ENCODE assay signal across 1 cellular context in genomic region chr7:815284-816216, GRCh38.
TF ChIP-seq lines count a peak whose summit lies in the region.

No MANE protein-coding gene starts in this region.

TF ChIP-seq in H1, 55 proteins besides CTCF, POLR2A, EP300 and RAD21 (continued from another document):
- TF ChIP-seq ATF3 (IDR thresholded peaks at IDR 0.05; ENCODE audit: insufficient read depth, low read depth, low read length), result no peak
- no peak for TF ChIP-seq FOSL1 (IDR thresholded peaks at IDR 0.05; ENCODE audit: insufficient read depth, low read depth, low read length)
- no peak for TF ChIP-seq EZH2 (IDR thresholded peaks at IDR 0.05; ENCODE audit: low read depth, low read length, severe bottlenecking)
- TF ChIP-seq TEAD4 (IDR thresholded peaks at IDR 0.05; ENCODE audit: low read depth, low read length), result peak; percentile 55
- 0 out of 2 replicates have a peak, but pooled peaks have one; percentile 15 for TF ChIP-seq TBP (IDR thresholded peaks at IDR 0.05; ENCODE audit: low read depth, low read length)
- no peak for TF ChIP-seq SAP30 (IDR thresholded peaks at IDR 0.05; ENCODE audit: insufficient read depth, insufficient replicate concordance, low read length)
- no peak for TF ChIP-seq SP2 (IDR thresholded peaks at IDR 0.05; ENCODE audit: low read length)
- peak in 1 of 2 experiments; percentile 59; a peak in 2 of 4 replicates for TF ChIP-seq SIN3A (conservative IDR thresholded peaks at IDR 0.05 in 1 of 2, IDR thresholded peaks at IDR 0.05 in 1 of 2; ENCODE audit: low read depth in 1 of 2, low read length in 2 of 2)
- TF ChIP-seq CREB1 (IDR thresholded peaks at IDR 0.05), result peak; percentile 36; the same call in 1 of the 2 replicates
- TF ChIP-seq BACH1 (IDR thresholded peaks at IDR 0.05; ENCODE audit: low read length), result peak; percentile 76
- TF ChIP-seq HDAC2 (IDR thresholded peaks at IDR 0.05; ENCODE audit: borderline replicate concordance in 1 of 2, low read depth in 2 of 2, low read length in 2 of 2), result peak; percentile 53 to 75; a peak in 2 of 4 replicates
- TF ChIP-seq CBX5 (IDR thresholded peaks at IDR 0.05; ENCODE audit: low read depth, low read length), result no peak
- TF ChIP-seq TCF12 (IDR thresholded peaks at IDR 0.05; ENCODE audit: low read depth, low read length), result 0 out of 2 replicates have a peak, but pooled peaks have one; percentile 62
- TF ChIP-seq SIX5 (IDR thresholded peaks at IDR 0.05; ENCODE audit: low read depth, low read length), result no peak
- no peak for TF ChIP-seq ATF2 (IDR thresholded peaks at IDR 0.05; ENCODE audit: low read length)
- peak; percentile 69 for TF ChIP-seq TAF1 (IDR thresholded peaks at IDR 0.05; ENCODE audit: low read depth, low read length)
- TF ChIP-seq MAX (IDR thresholded peaks at IDR 0.05), result 0 out of 2 replicates have a peak, but pooled peaks have one; percentile 2
- no peak for TF ChIP-seq CHD7 (IDR thresholded peaks at IDR 0.05; ENCODE audit: insufficient replicate concordance, low read length)
- no peak for TF ChIP-seq RFX5 (IDR thresholded peaks at IDR 0.05; ENCODE audit: borderline replicate concordance, low read depth, low read length)
- peak; percentile 62; the same call in 1 of the 2 replicates for TF ChIP-seq YY1 (IDR thresholded peaks at IDR 0.05; ENCODE audit: low read depth, low read length)
- no peak for TF ChIP-seq RXRA (IDR thresholded peaks at IDR 0.05; ENCODE audit: insufficient read depth, low read depth, low read length)
- TF ChIP-seq CTBP2 (IDR thresholded peaks at IDR 0.05; ENCODE audit: borderline replicate concordance, insufficient read depth, insufficient read length, low read length), result no peak
- peak; percentile 95; the same call in 1 of the 2 replicates for TF ChIP-seq RBBP5 (IDR thresholded peaks at IDR 0.05; ENCODE audit: borderline replicate concordance, low read depth, low read length)
